Comparison of ENCODE assay signal across 1 cellular context in genomic region chr1:31422505-31423319, GRCh38.
TF ChIP-seq lines count a peak whose summit lies in the region.

No MANE protein-coding gene starts in this region.

TF ChIP-seq in HepG2, 621 proteins besides CTCF, POLR2A, EP300 and RAD21 (continued from another document and continues in another):
- TF ChIP-seq ZBTB4 (CRISPR knock-in tag; IDR thresholded peaks at IDR 0.05; ENCODE audit: borderline replicate concordance): no peak
- no peak for TF ChIP-seq TOE1 (CRISPR knock-in tag; IDR thresholded peaks at IDR 0.05)
- no peak for TF ChIP-seq ZNF652 (CRISPR knock-in tag; IDR thresholded peaks at IDR 0.05; ENCODE audit: borderline replicate concordance, low read depth)
- TF ChIP-seq NFATC3 (CRISPR knock-in tag; IDR thresholded peaks at IDR 0.05): no peak
- no peak for TF ChIP-seq ZNF3 (CRISPR knock-in tag; IDR thresholded peaks at IDR 0.05)
- no peak for TF ChIP-seq ZNF275 (CRISPR knock-in tag; IDR thresholded peaks at IDR 0.05; ENCODE audit: borderline replicate concordance)
- no peak for TF ChIP-seq BHLHE40 (IDR thresholded peaks at IDR 0.05; ENCODE audit: low read length)
- TF ChIP-seq ZFYVE20 (CRISPR knock-in tag; IDR thresholded peaks at IDR 0.05; ENCODE audit: borderline replicate concordance, low read depth): no peak
- no peak for TF ChIP-seq MED8 (CRISPR knock-in tag; IDR thresholded peaks at IDR 0.05; ENCODE audit: insufficient replicate concordance)
- TF ChIP-seq ZSCAN12 (CRISPR knock-in tag; IDR thresholded peaks at IDR 0.05): no peak
- no peak for TF ChIP-seq ASH2L (IDR thresholded peaks at IDR 0.05; ENCODE audit: insufficient read length, low read depth, low read length)
- peak; percentile 63; the same call in 1 of the 2 replicates for TF ChIP-seq TBX2 (CRISPR knock-in tag; IDR thresholded peaks at IDR 0.05; ENCODE audit: borderline replicate concordance)
- no peak for TF ChIP-seq BRCA1 (CRISPR knock-in tag; IDR thresholded peaks at IDR 0.05)
- TF ChIP-seq RXRA (CRISPR knock-in tag; IDR thresholded peaks at IDR 0.05): no peak
- no peak for TF ChIP-seq DBP (CRISPR knock-in tag; IDR thresholded peaks at IDR 0.05; ENCODE audit: not compliant biosample characterization)
- no peak for TF ChIP-seq ZNF615 (CRISPR knock-in tag; IDR thresholded peaks at IDR 0.05; ENCODE audit: borderline replicate concordance)
- TF ChIP-seq FOXK1 (CRISPR knock-in tag; IDR thresholded peaks at IDR 0.05; ENCODE audit: borderline replicate concordance, low read depth): 0 out of 2 replicates have a peak, but pooled peaks have one; percentile 27
- 0 out of 2 replicates have a peak, but pooled peaks have one; percentile 18 for TF ChIP-seq PAXIP1 (CRISPR knock-in tag; conservative IDR thresholded peaks at IDR 0.05)
- 0 out of 2 replicates have a peak, but pooled peaks have one; percentile 24 for TF ChIP-seq ZNF878 (CRISPR knock-in tag; IDR thresholded peaks at IDR 0.05)
- no peak; the same call in 1 of the 2 replicates for TF ChIP-seq KAT7 (CRISPR knock-in tag; IDR thresholded peaks at IDR 0.05; ENCODE audit: borderline replicate concordance)
- TF ChIP-seq HNRNPL (IDR thresholded peaks at IDR 0.05; ENCODE audit: low read depth, low read length): no peak
- TF ChIP-seq HINFP (CRISPR knock-in tag; IDR thresholded peaks at IDR 0.05; ENCODE audit: low read depth): no peak
- no peak; the same call in 1 of the 2 replicates for TF ChIP-seq ZNF136 (CRISPR knock-in tag; IDR thresholded peaks at IDR 0.05; ENCODE audit: low read depth)
- no peak for TF ChIP-seq CEBPB (IDR thresholded peaks at IDR 0.05; ENCODE audit: borderline replicate concordance, low read depth, low read length)
- no peak for TF ChIP-seq RCOR2 (CRISPR knock-in tag; IDR thresholded peaks at IDR 0.05)
- no peak for TF ChIP-seq GMEB2 (CRISPR knock-in tag; IDR thresholded peaks at IDR 0.05; ENCODE audit: low read depth)
- no peak for TF ChIP-seq CC2D1A (CRISPR knock-in tag; IDR thresholded peaks at IDR 0.05)
- TF ChIP-seq GPBP1L1 (CRISPR knock-in tag; IDR thresholded peaks at IDR 0.05): no peak
- no peak for TF ChIP-seq RFX3 (CRISPR knock-in tag; IDR thresholded peaks at IDR 0.05)
- TF ChIP-seq NFIC (IDR thresholded peaks at IDR 0.05; ENCODE audit: low read length): no peak
- TF ChIP-seq ZNF496 (CRISPR knock-in tag; IDR thresholded peaks at IDR 0.05; ENCODE audit: insufficient replicate concordance): no peak
- no peak for TF ChIP-seq ZFP36L1 (CRISPR knock-in tag; IDR thresholded peaks at IDR 0.05)
- no peak for TF ChIP-seq MXD3 (CRISPR knock-in tag; IDR thresholded peaks at IDR 0.05)
- TF ChIP-seq GRHL1 (CRISPR knock-in tag; conservative IDR thresholded peaks at IDR 0.05): no peak
- no peak for TF ChIP-seq HIVEP1 (CRISPR knock-in tag; IDR thresholded peaks at IDR 0.05)
- TF ChIP-seq FOXA1 (IDR thresholded peaks at IDR 0.05): no peak
- 0 out of 2 replicates have a peak, but pooled peaks have one; percentile 20 for TF ChIP-seq FOXA1 (CRISPR knock-in tag; IDR thresholded peaks at IDR 0.05)
- no peak for TF ChIP-seq FUBP1 (CRISPR knock-in tag; IDR thresholded peaks at IDR 0.05; ENCODE audit: borderline replicate concordance)
- no peak for TF ChIP-seq FOXP1 (IDR thresholded peaks at IDR 0.05)
- TF ChIP-seq FOXP1 (CRISPR knock-in tag; IDR thresholded peaks at IDR 0.05): peak; percentile 27; the same call in 1 of the 2 replicates
- TF ChIP-seq GMEB1 (CRISPR knock-in tag; IDR thresholded peaks at IDR 0.05; ENCODE audit: borderline replicate concordance): no peak
- no peak for TF ChIP-seq SUZ12 (IDR thresholded peaks at IDR 0.05; ENCODE audit: low read depth, low read length)
